Comparison of ENCODE assay signal across 9 cellular contexts in the genomic region with DNA sequence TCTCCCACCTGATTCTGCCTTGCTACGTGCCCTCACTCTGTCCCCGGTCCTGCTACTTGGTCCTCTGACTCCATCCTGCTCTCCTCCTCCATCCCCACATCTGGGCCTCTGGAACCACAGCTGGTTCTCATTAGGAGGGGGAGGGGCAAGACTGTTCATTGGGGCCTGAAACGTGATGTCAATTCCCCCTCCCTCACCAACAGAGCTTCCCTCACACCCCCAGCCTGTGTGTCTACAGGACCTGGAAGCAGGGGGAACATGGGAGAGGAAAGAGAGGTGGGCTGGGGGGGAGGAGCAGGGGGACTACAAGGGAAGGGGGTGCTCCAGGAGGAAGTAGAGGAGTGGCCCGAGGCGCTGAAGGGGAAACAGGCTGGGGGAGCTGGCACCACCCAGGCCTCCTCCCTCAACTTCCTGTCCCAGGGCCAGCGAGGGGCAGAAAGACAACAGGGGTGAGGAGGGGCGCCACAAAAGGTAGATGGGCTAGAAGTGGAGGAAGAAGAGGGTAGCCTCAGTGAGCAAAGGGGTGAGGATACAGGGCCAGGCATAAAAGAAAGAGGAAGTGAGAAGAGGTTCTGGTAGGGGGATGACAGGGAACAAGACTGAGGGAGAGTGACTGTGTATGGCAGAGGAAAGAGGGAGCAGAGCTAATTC. TPM values are rescaled to one million over a fixed set of nuclear protein-coding genes. Genes with fewer than 3 reads are reported as not detected.
A peak's percentile ranks its signal among the peaks of the same experiment; 100 is the strongest.
DNase-seq lines count a peak whose midpoint lies in the region; ATAC-seq, FAIRE-seq and TF ChIP-seq lines count a peak whose summit lies in the region.
"Had no signal": no experiment of that assay in that cellular context is flagged by ENCODE, and none has a peak within 500 bp of the region (broad histone marks: within the 10 kb centered on the region; RNA-seq: fewer than 3 reads in every experiment).

No MANE protein-coding gene starts in this region.

- H3K9me3 ChIP-seq in liver (ENCODE audit: control insufficient read depth in 4 of 4, low read length in 3 of 4) = no peaks in the 10 kb centered on the region
- H3K9me3 ChIP-seq in HepG2 (ENCODE audit: low read length) = no peaks in the 10 kb centered on the region
- H3K9me3 ChIP-seq in skeletal muscle satellite cell (replicated peaks; ENCODE audit: low read length) = no peaks in the 10 kb centered on the region

- H3K4me1 ChIP-seq in liver (ENCODE audit: control insufficient read depth in 4 of 4, insufficient read depth in 4 of 4, low read length in 3 of 4) (peaks cover 0 to 10% (median 2%) of the 10 kb centered on the region in 4 donors), HepG2 (ENCODE audit: insufficient read depth, low read length) (no peaks in the 10 kb centered on the region), skeletal muscle satellite cell (ENCODE audit: control insufficient read depth, insufficient read depth, low read length) (peaks cover 20% of the 10 kb centered on the region)

- TF ChIP-seq RAD21 in liver (IDR thresholded peaks at IDR 0.05) = no peak
- no peak for TF ChIP-seq RAD21 in HepG2 (CRISPR knock-in tag; IDR thresholded peaks at IDR 0.05)

- 57% methylated on average over 7 of the region's 7 CpGs for WGBS in liver
- WGBS in HepG2 (ENCODE audit: low lambda C conversion rate) = 14% methylated on average over 7 of the region's 7 CpGs

- TF ChIP-seq EP300 in HepG2 (IDR thresholded peaks at IDR 0.05; ENCODE audit: low read depth in 2 of 2, low read length in 2 of 2) = no peak
- no peak for TF ChIP-seq EP300 in HepG2 (CRISPR knock-in tag; IDR thresholded peaks at IDR 0.05; ENCODE audit: borderline replicate concordance)

- CTCF ChIA-PET in HepG2 (lab: Yijun Ruan, JAX; ENCODE audit: low intra/inter-chr PET ratio, low total read pairs) = no interaction called here

- peak overlapping the region; percentile 11 to 61 for H3K27ac ChIP-seq in liver (ENCODE audit: low read depth in 1 of 2, low read length in 2 of 2)
- H3K27ac ChIP-seq in HepG2 (ENCODE audit: extremely low read length, insufficient read depth, low read length) = no peak overlapping the region

- H3K4me2 ChIP-seq in HepG2 (ENCODE audit: low read depth, low read length) (no peak overlapping the region), skeletal muscle satellite cell (ENCODE audit: low read length) (peak overlapping the region; percentile 21)

- BruUV-seq in HepG2 (replicated peaks; lab: Mats Ljungman, UMichigan) = no TSS peak

- H3K36me3 ChIP-seq in liver (ENCODE audit: control insufficient read depth in 4 of 4, insufficient read depth in 3 of 4, low read depth in 1 of 4, low read length in 3 of 4) (no peaks in the 10 kb centered on the region), HepG2 (replicated peaks in 1 of 2; ENCODE audit: control insufficient read depth in 1 of 2, insufficient read depth in 2 of 2, low read length in 2 of 2) (no peaks in the 10 kb centered on the region), skeletal muscle satellite cell (ENCODE audit: insufficient read depth, low read length) (no peaks in the 10 kb centered on the region)

- no peak for TF ChIP-seq POLR2A in HepG2 (IDR thresholded peaks at IDR 0.05; ENCODE audit: insufficient read depth in 1 of 2, low read depth in 2 of 2, low read length in 2 of 2)

- TF ChIP-seq CTCF in liver (IDR thresholded peaks at IDR 0.05; ENCODE audit: low read depth, low read length, missing input control) = no peak
- no peak for TF ChIP-seq CTCF in HepG2 (CRISPR knock-in tag; IDR thresholded peaks at IDR 0.05)
- TF ChIP-seq CTCF in fibroblast of pulmonary artery (IDR thresholded peaks at IDR 0.05; ENCODE audit: low read length, missing control alignments) = no peak

- DNase-seq in HepG2 (ENCODE audit: low spot score) (no peak), SIG-M5 treated with dmso at 0.1 percent for 504 hours (lab: John Stamatoyannopoulos, UW; ENCODE audit: unreplicated experiment) (peak; percentile 93), fibroblast of pulmonary artery (ENCODE audit: low read depth) (peak; percentile 44), HuH-7 (ENCODE audit: low spot score) (no peak), NCI-H146 (lab: John Stamatoyannopoulos, UW) (no peak)

- H3K79me2 ChIP-seq in HepG2 (ENCODE audit: insufficient read depth, low read length) = no peaks in the 10 kb centered on the region

- no peak for ATAC-seq in HepG2
- ATAC-seq in HG02938 (IDR thresholded peaks at IDR 0.05; ENCODE audit: unreplicated experiment) = peak; percentile 96

- H3K27me3 ChIP-seq in liver (ENCODE audit: control insufficient read depth in 4 of 4, insufficient read depth in 4 of 4, low read length in 3 of 4) = no peaks in the 10 kb centered on the region
- H3K27me3 ChIP-seq in HepG2 (ENCODE audit: control insufficient read depth in 1 of 2, insufficient read depth in 2 of 2, low read length in 2 of 2) = peaks cover 3 to 99% of the 10 kb centered on the region in 2 experiments; a peak in 4 of 5 replicates
- peaks cover 69% of the 10 kb centered on the region for H3K27me3 ChIP-seq in skeletal muscle satellite cell (ENCODE audit: control insufficient read depth, insufficient read depth, low read length)

- in situ Hi-C loops in HepG2 (cut with HindIII; ENCODE audit: extremely low pct_ligation_motif_present, low pct_unique_long_range_greater_than_20kb) = no loop called here

- no peaks in the 10 kb centered on the region; the same call in 1 of the 2 replicates for H4K20me1 ChIP-seq in HepG2 (ENCODE audit: insufficient read depth, low read length)

- no peak overlapping the region for H3K9ac ChIP-seq in liver (ENCODE audit: low read depth in 1 of 2, low read length in 2 of 2)
- H3K9ac ChIP-seq in HepG2 (ENCODE audit: insufficient read depth, low read depth, low read length) = no peak overlapping the region
- no peak overlapping the region for H3K9ac ChIP-seq in skeletal muscle satellite cell (ENCODE audit: low read depth, low read length)

- H3K4me3 ChIP-seq in liver (ENCODE audit: low read depth in 1 of 3, low read length in 3 of 3) (no peak overlapping the region), HepG2 (replicated peaks in 1 of 3; ENCODE audit: insufficient read depth in 1 of 3, low read depth in 2 of 3, low read length in 3 of 3) (no peak overlapping the region), fibroblast of pulmonary artery (replicated peaks; ENCODE audit: low read depth, low read length) (no peak overlapping the region), skeletal muscle satellite cell (ENCODE audit: low read length) (peak overlapping the region; percentile 1)

- POLR2A ChIA-PET in HepG2 (lab: Yijun Ruan, JAX) = no interaction called here

- no peak overlapping the region for H2AFZ ChIP-seq in HepG2 (ENCODE audit: low read length)

- intact Hi-C loops in HepG2 (cut with micrococcal nuclease; ENCODE audit: unreplicated experiment) = loop anchor here (1.0 kb wide), 1 partner anchor 22 kb away; no protein-coding TSS in a partner anchor

- FAIRE-seq in HepG2 (lab: Jason Lieb, UNC) = no peak
- FAIRE-seq: G401.6 had no signal

RNA-seq across cellular contexts. Expression of a gene that starts 8.9 kb away (rescaled TPM):
- total RNA-seq in liver = 1 to 10 TPM; 8.6 to 8.9 TPM
- polyA plus RNA-seq in liver = 1 to 10 TPM in 1 of 2 donors, under 1 TPM in 1; 0.68 to 3.0 TPM
- total RNA-seq in HepG2 (2016; rRNA removed; fragmentation: Illumina TruSeq; extraction: Trizol) = under 0.01 TPM in 1 of 2 replicates, not detected in the other
- not detected in 2 replicates for total RNA-seq in HepG2 (2016; cell fraction: cytosol; rRNA removed; fragmentation: Illumina TruSeq; extraction: Trizol; ENCODE audit: low read depth)
- not detected in 2 replicates for total RNA-seq in HepG2 (2016; cell fraction: insoluble cytoplasmic fraction; rRNA removed; fragmentation: Illumina TruSeq; extraction: Trizol)
- not detected in 2 replicates for total RNA-seq in HepG2 (2016; cell fraction: membrane; rRNA removed; fragmentation: Illumina TruSeq; extraction: Trizol)
- total RNA-seq in HepG2 (2016; cell fraction: nucleus; rRNA removed; fragmentation: Illumina TruSeq; extraction: Trizol) = 0.06 TPM in 1 of 2 replicates, not detected in the other
- polyA plus RNA-seq in HepG2 (2011; rRNA removed) = 0.01 and 0.03 TPM in 2 replicates
- 0.01 TPM in 2 replicates for polyA plus RNA-seq in HepG2 (2011; cell fraction: cytosol; rRNA removed)
- 0.08 and 0.12 TPM in 2 replicates for polyA plus RNA-seq in HepG2 (2011; cell fraction: nucleus; rRNA removed)
- 0.03 and 0.09 TPM in 2 replicates for polyA plus RNA-seq in HepG2 (2012)
- not detected in 2 replicates for polyA plus RNA-seq in HepG2 (2016; cell fraction: cytosol; fragmentation: Illumina TruSeq; extraction: Trizol; ENCODE audit: low read depth)
- polyA plus RNA-seq in HepG2 (2016; cell fraction: insoluble cytoplasmic fraction; fragmentation: Illumina TruSeq; extraction: Trizol; ENCODE audit: low read depth) = not detected in 2 replicates
- polyA plus RNA-seq in HepG2 (2016; cell fraction: membrane; fragmentation: Illumina TruSeq; extraction: Trizol; ENCODE audit: low read depth) = not detected in 2 replicates
- polyA plus RNA-seq in HepG2 (2016; cell fraction: nucleus; fragmentation: Illumina TruSeq; extraction: Trizol; ENCODE audit: insufficient read depth, low read depth) = not detected in 2 replicates
- polyA minus RNA-seq in HepG2 (2011; rRNA and poly(A)+ RNA removed; ENCODE audit: low replicate concordance) = 0.07 and 0.16 TPM in 2 replicates
- 0.10 TPM in 1 of 2 replicates, not detected in the other for polyA minus RNA-seq in HepG2 (2011; cell fraction: cytosol; rRNA and poly(A)+ RNA removed)
- 0.12 and 0.13 TPM in 2 replicates for polyA minus RNA-seq in HepG2 (2011; cell fraction: nucleus; rRNA and poly(A)+ RNA removed)
- 0.25 and 0.66 TPM in 2 replicates for total RNA-seq in skeletal muscle satellite cell (2012; rRNA removed)

RNA-seq across cellular contexts. Expression of a gene that starts 27.5 kb away (rescaled TPM):
- 100 to 1,000 TPM in 1 of 2 donors, 10 to 100 TPM in 1; 71.3 to 108 TPM for total RNA-seq in liver
- 100 to 1,000 TPM in 1 of 2 donors, 10 to 100 TPM in 1; 52.8 to 102 TPM for polyA plus RNA-seq in liver
- 13.9 and 14.4 TPM in 2 replicates for total RNA-seq in HepG2 (2016; rRNA removed; fragmentation: Illumina TruSeq; extraction: Trizol)
- total RNA-seq in HepG2 (2016; cell fraction: cytosol; rRNA removed; fragmentation: Illumina TruSeq; extraction: Trizol; ENCODE audit: low read depth) = 2.0 and 2.1 TPM in 2 replicates
- 12.7 and 19.0 TPM in 2 replicates for total RNA-seq in HepG2 (2016; cell fraction: insoluble cytoplasmic fraction; rRNA removed; fragmentation: Illumina TruSeq; extraction: Trizol)
- 5.1 and 5.7 TPM in 2 replicates for total RNA-seq in HepG2 (2016; cell fraction: membrane; rRNA removed; fragmentation: Illumina TruSeq; extraction: Trizol)
- total RNA-seq in HepG2 (2016; cell fraction: nucleus; rRNA removed; fragmentation: Illumina TruSeq; extraction: Trizol) = 44.6 and 53.2 TPM in 2 replicates
- 74.6 and 75.4 TPM in 2 replicates for polyA plus RNA-seq in HepG2 (2011; rRNA removed)
- 41.2 and 69.0 TPM in 2 replicates for polyA plus RNA-seq in HepG2 (2011; cell fraction: cytosol; rRNA removed)
- polyA plus RNA-seq in HepG2 (2011; cell fraction: nucleus; rRNA removed) = 130 and 133 TPM in 2 replicates
- polyA plus RNA-seq in HepG2 (2012) = 67.2 and 75.4 TPM in 2 replicates
- polyA plus RNA-seq in HepG2 (2016; cell fraction: cytosol; fragmentation: Illumina TruSeq; extraction: Trizol; ENCODE audit: low read depth) = 3.2 and 3.3 TPM in 2 replicates
- polyA plus RNA-seq in HepG2 (2016; cell fraction: insoluble cytoplasmic fraction; fragmentation: Illumina TruSeq; extraction: Trizol; ENCODE audit: low read depth) = 19.2 and 28.8 TPM in 2 replicates
- 6.8 and 8.7 TPM in 2 replicates for polyA plus RNA-seq in HepG2 (2016; cell fraction: membrane; fragmentation: Illumina TruSeq; extraction: Trizol; ENCODE audit: low read depth)
- polyA plus RNA-seq in HepG2 (2016; cell fraction: nucleus; fragmentation: Illumina TruSeq; extraction: Trizol; ENCODE audit: insufficient read depth, low read depth) = 86.0 and 89.1 TPM in 2 replicates
- polyA minus RNA-seq in HepG2 (2011; rRNA and poly(A)+ RNA removed; ENCODE audit: low replicate concordance) = 99.1 and 146 TPM in 2 replicates
- polyA minus RNA-seq in HepG2 (2011; cell fraction: cytosol; rRNA and poly(A)+ RNA removed) = 64.9 and 85.0 TPM in 2 replicates
- polyA minus RNA-seq in HepG2 (2011; cell fraction: nucleus; rRNA and poly(A)+ RNA removed) = 36.2 and 41.0 TPM in 2 replicates
- 60.9 and 62.9 TPM in 2 replicates for total RNA-seq in skeletal muscle satellite cell (2012; rRNA removed)

RNA-seq across cellular contexts. Expression of a gene that starts 34.7 kb away (rescaled TPM):
- total RNA-seq in liver = 10 to 100 TPM; 10.5 to 18.8 TPM
- polyA plus RNA-seq in liver = 10 to 100 TPM; 44.2 to 58.1 TPM
- 51.0 and 71.3 TPM in 2 replicates for total RNA-seq in HepG2 (2016; rRNA removed; fragmentation: Illumina TruSeq; extraction: Trizol)
- total RNA-seq in HepG2 (2016; cell fraction: cytosol; rRNA removed; fragmentation: Illumina TruSeq; extraction: Trizol; ENCODE audit: low read depth) = 280 and 312 TPM in 2 replicates
- total RNA-seq in HepG2 (2016; cell fraction: insoluble cytoplasmic fraction; rRNA removed; fragmentation: Illumina TruSeq; extraction: Trizol) = 37.8 and 65.8 TPM in 2 replicates
- 172 and 203 TPM in 2 replicates for total RNA-seq in HepG2 (2016; cell fraction: membrane; rRNA removed; fragmentation: Illumina TruSeq; extraction: Trizol)
- total RNA-seq in HepG2 (2016; cell fraction: nucleus; rRNA removed; fragmentation: Illumina TruSeq; extraction: Trizol) = 23.9 and 34.5 TPM in 2 replicates
- polyA plus RNA-seq in HepG2 (2011; rRNA removed) = 134 and 142 TPM in 2 replicates
- polyA plus RNA-seq in HepG2 (2011; cell fraction: cytosol; rRNA removed) = 64.4 and 94.2 TPM in 2 replicates
- 76.4 and 83.1 TPM in 2 replicates for polyA plus RNA-seq in HepG2 (2011; cell fraction: nucleus; rRNA removed)
- 79.6 and 103 TPM in 2 replicates for polyA plus RNA-seq in HepG2 (2012)
- polyA plus RNA-seq in HepG2 (2016; cell fraction: cytosol; fragmentation: Illumina TruSeq; extraction: Trizol; ENCODE audit: low read depth) = 614 TPM in 2 replicates
- polyA plus RNA-seq in HepG2 (2016; cell fraction: insoluble cytoplasmic fraction; fragmentation: Illumina TruSeq; extraction: Trizol; ENCODE audit: low read depth) = 76.0 and 96.8 TPM in 2 replicates
- 335 TPM in 2 replicates for polyA plus RNA-seq in HepG2 (2016; cell fraction: membrane; fragmentation: Illumina TruSeq; extraction: Trizol; ENCODE audit: low read depth)
- polyA plus RNA-seq in HepG2 (2016; cell fraction: nucleus; fragmentation: Illumina TruSeq; extraction: Trizol; ENCODE audit: insufficient read depth, low read depth) = 91.8 and 94.6 TPM in 2 replicates
- 60.8 and 157 TPM in 2 replicates for polyA minus RNA-seq in HepG2 (2011; rRNA and poly(A)+ RNA removed; ENCODE audit: low replicate concordance)
- 21.5 and 21.7 TPM in 2 replicates for polyA minus RNA-seq in HepG2 (2011; cell fraction: cytosol; rRNA and poly(A)+ RNA removed)
- 13.3 and 17.4 TPM in 2 replicates for polyA minus RNA-seq in HepG2 (2011; cell fraction: nucleus; rRNA and poly(A)+ RNA removed)
- 26.4 and 48.3 TPM in 2 replicates for total RNA-seq in skeletal muscle satellite cell (2012; rRNA removed)

RNA-seq across cellular contexts. Expression of a gene that starts 36.4 kb away (rescaled TPM):
- 10 to 100 TPM; 14.0 to 18.0 TPM for total RNA-seq in liver
- polyA plus RNA-seq in liver = 10 to 100 TPM; 20.0 to 21.8 TPM
- total RNA-seq in HepG2 (2016; rRNA removed; fragmentation: Illumina TruSeq; extraction: Trizol) = 90.0 and 97.9 TPM in 2 replicates
- total RNA-seq in HepG2 (2016; cell fraction: cytosol; rRNA removed; fragmentation: Illumina TruSeq; extraction: Trizol; ENCODE audit: low read depth) = 29.1 and 29.3 TPM in 2 replicates
- 79.3 and 102 TPM in 2 replicates for total RNA-seq in HepG2 (2016; cell fraction: insoluble cytoplasmic fraction; rRNA removed; fragmentation: Illumina TruSeq; extraction: Trizol)
- 33.0 and 35.7 TPM in 2 replicates for total RNA-seq in HepG2 (2016; cell fraction: membrane; rRNA removed; fragmentation: Illumina TruSeq; extraction: Trizol)
- total RNA-seq in HepG2 (2016; cell fraction: nucleus; rRNA removed; fragmentation: Illumina TruSeq; extraction: Trizol) = 31.5 and 38.4 TPM in 2 replicates
- 53.7 and 59.4 TPM in 2 replicates for polyA plus RNA-seq in HepG2 (2011; rRNA removed)
- 36.2 and 46.4 TPM in 2 replicates for polyA plus RNA-seq in HepG2 (2011; cell fraction: cytosol; rRNA removed)
- 17.6 and 20.3 TPM in 2 replicates for polyA plus RNA-seq in HepG2 (2011; cell fraction: nucleus; rRNA removed)
- 27.7 and 47.0 TPM in 2 replicates for polyA plus RNA-seq in HepG2 (2012)
- 24.1 and 27.6 TPM in 2 replicates for polyA plus RNA-seq in HepG2 (2016; cell fraction: cytosol; fragmentation: Illumina TruSeq; extraction: Trizol; ENCODE audit: low read depth)
- polyA plus RNA-seq in HepG2 (2016; cell fraction: insoluble cytoplasmic fraction; fragmentation: Illumina TruSeq; extraction: Trizol; ENCODE audit: low read depth) = 114 and 118 TPM in 2 replicates
- polyA plus RNA-seq in HepG2 (2016; cell fraction: membrane; fragmentation: Illumina TruSeq; extraction: Trizol; ENCODE audit: low read depth) = 26.3 and 30.4 TPM in 2 replicates
- 68.9 and 72.4 TPM in 2 replicates for polyA plus RNA-seq in HepG2 (2016; cell fraction: nucleus; fragmentation: Illumina TruSeq; extraction: Trizol; ENCODE audit: insufficient read depth, low read depth)
- 33.6 and 93.6 TPM in 2 replicates for polyA minus RNA-seq in HepG2 (2011; rRNA and poly(A)+ RNA removed; ENCODE audit: low replicate concordance)
- polyA minus RNA-seq in HepG2 (2011; cell fraction: cytosol; rRNA and poly(A)+ RNA removed) = 22.0 and 32.7 TPM in 2 replicates
- 27.2 and 31.0 TPM in 2 replicates for polyA minus RNA-seq in HepG2 (2011; cell fraction: nucleus; rRNA and poly(A)+ RNA removed)
- total RNA-seq in skeletal muscle satellite cell (2012; rRNA removed) = 71.0 and 73.2 TPM in 2 replicates

RNA-seq across cellular contexts. Expression of a gene that starts 43.2 kb away (rescaled TPM):
- 10 to 100 TPM; 50.5 to 69.1 TPM for total RNA-seq in liver
- 10 to 100 TPM; 29.6 to 45.9 TPM for polyA plus RNA-seq in liver
- total RNA-seq in HepG2 (2016; rRNA removed; fragmentation: Illumina TruSeq; extraction: Trizol) = 70.3 and 78.1 TPM in 2 replicates
- 16.4 and 17.1 TPM in 2 replicates for total RNA-seq in HepG2 (2016; cell fraction: cytosol; rRNA removed; fragmentation: Illumina TruSeq; extraction: Trizol; ENCODE audit: low read depth)
- total RNA-seq in HepG2 (2016; cell fraction: insoluble cytoplasmic fraction; rRNA removed; fragmentation: Illumina TruSeq; extraction: Trizol) = 76.3 and 78.2 TPM in 2 replicates
- total RNA-seq in HepG2 (2016; cell fraction: membrane; rRNA removed; fragmentation: Illumina TruSeq; extraction: Trizol) = 27.7 and 34.3 TPM in 2 replicates
- 37.1 and 41.4 TPM in 2 replicates for total RNA-seq in HepG2 (2016; cell fraction: nucleus; rRNA removed; fragmentation: Illumina TruSeq; extraction: Trizol)
- polyA plus RNA-seq in HepG2 (2011; rRNA removed) = 108 and 118 TPM in 2 replicates
- 111 and 115 TPM in 2 replicates for polyA plus RNA-seq in HepG2 (2011; cell fraction: cytosol; rRNA removed)
- 123 and 126 TPM in 2 replicates for polyA plus RNA-seq in HepG2 (2011; cell fraction: nucleus; rRNA removed)
- 51.2 and 60.5 TPM in 2 replicates for polyA plus RNA-seq in HepG2 (2012)
- 21.0 and 21.5 TPM in 2 replicates for polyA plus RNA-seq in HepG2 (2016; cell fraction: cytosol; fragmentation: Illumina TruSeq; extraction: Trizol; ENCODE audit: low read depth)
- polyA plus RNA-seq in HepG2 (2016; cell fraction: insoluble cytoplasmic fraction; fragmentation: Illumina TruSeq; extraction: Trizol; ENCODE audit: low read depth) = 73.1 and 87.0 TPM in 2 replicates
- polyA plus RNA-seq in HepG2 (2016; cell fraction: membrane; fragmentation: Illumina TruSeq; extraction: Trizol; ENCODE audit: low read depth) = 25.9 and 28.0 TPM in 2 replicates
- polyA plus RNA-seq in HepG2 (2016; cell fraction: nucleus; fragmentation: Illumina TruSeq; extraction: Trizol; ENCODE audit: insufficient read depth, low read depth) = 62.8 and 70.6 TPM in 2 replicates
- polyA minus RNA-seq in HepG2 (2011; rRNA and poly(A)+ RNA removed; ENCODE audit: low replicate concordance) = 144 and 217 TPM in 2 replicates
- 53.4 and 54.9 TPM in 2 replicates for polyA minus RNA-seq in HepG2 (2011; cell fraction: cytosol; rRNA and poly(A)+ RNA removed)
- polyA minus RNA-seq in HepG2 (2011; cell fraction: nucleus; rRNA and poly(A)+ RNA removed) = 55.0 and 72.9 TPM in 2 replicates
- 125 and 152 TPM in 2 replicates for total RNA-seq in skeletal muscle satellite cell (2012; rRNA removed)

Comparison
In these comparisons a context has a peak if more than half of its experiments do, and no peak if none do; other contexts are left out.
1. DNase-seq: peak in SIG-M5 treated with dmso at 0.1 percent for 504 hours (single experiment) and fibroblast of pulmonary artery (single experiment); none in HepG2 (single experiment), HuH-7 (single experiment) and NCI-H146 (single experiment).